In the genomic region with DNA sequence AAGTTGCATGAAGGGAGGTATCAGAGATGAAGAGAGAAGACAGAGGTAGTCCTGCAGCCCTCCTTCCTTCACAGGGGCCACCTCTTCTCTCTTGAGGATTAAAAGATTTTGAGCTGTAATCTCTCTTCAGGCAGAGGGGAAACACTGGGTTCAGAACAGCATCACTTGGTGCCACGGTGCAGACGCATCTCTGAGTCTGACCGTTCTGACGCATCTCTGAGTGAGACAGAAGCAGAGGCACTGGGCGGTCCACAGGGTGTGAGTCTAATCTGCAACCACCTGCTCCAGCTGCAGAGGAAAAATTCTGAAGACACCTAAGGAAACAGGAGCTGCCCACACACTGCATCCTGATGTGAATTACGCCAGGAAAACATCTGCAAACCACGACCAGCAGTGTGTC, we compare ENCODE assay signal across 21 cellular contexts. TPM values are rescaled to one million over a fixed set of nuclear protein-coding genes. Genes with fewer than 3 reads are reported as not detected.
DNase-seq lines count a peak whose midpoint lies in the region; FAIRE-seq and TF ChIP-seq lines count a peak whose summit lies in the region.
"Had no signal": no experiment of that assay in that cellular context is flagged by ENCODE, and none has a peak within 500 bp of the region (broad histone marks: within the 10 kb centered on the region; RNA-seq: fewer than 3 reads in every experiment).

No MANE protein-coding gene starts in this region.

- no peaks in the 10 kb centered on the region for H3K27me3 ChIP-seq in bronchial epithelial cell (ENCODE audit: control insufficient read depth, insufficient read depth, low read length)
- H3K27me3 ChIP-seq: BLaER1 had no signal

- peak; percentile 63 for FAIRE-seq in HTR-8/SVneo (lab: Jason Lieb, UNC)
- FAIRE-seq in bronchial epithelial cell (lab: Jason Lieb, UNC), result peak; percentile 40
- FAIRE-seq: A204.1, GM12878, GM19239, H54 had no signal

- peak; percentile 52 for DNase-seq in ELR (ENCODE audit: low read depth)
- no peak for DNase-seq in HTR-8/SVneo (ENCODE audit: insufficient read length, low spot score)
- no peak for DNase-seq in bronchial epithelial cell (ENCODE audit: low read depth)
- DNase-seq in stimulated activated CD4-positive, alpha-beta T cell treated with anti-CD3 and anti-CD28 coated beads, Interleukin-2, amount 100 ng/mL, for 24 hours, result no peak
- no peak for DNase-seq in NCI-H2081 (lab: John Stamatoyannopoulos, UW)
- no peak for DNase-seq in activated gamma-delta T cell treated with Interleukin-2 at 50 U/mL for 16 hours
- DNase-seq: CD4-positive, CD25-positive, alpha-beta regulatory T cell; CD8-positive, alpha-beta T cell; DMS153; DND-41; GDM1; HFFc6 had no signal

- no peaks in the 10 kb centered on the region for H3K36me3 ChIP-seq in bronchial epithelial cell (ENCODE audit: control insufficient read depth, insufficient read depth, low read length)
- H3K36me3 ChIP-seq: BLaER1, HAP-1 had no signal

- TF ChIP-seq CTCF in bronchial epithelial cell (IDR thresholded peaks at IDR 0.05; ENCODE audit: insufficient read depth, low read length, severe bottlenecking), result no peak

- no peak overlapping the region for H3K4me3 ChIP-seq in bronchial epithelial cell (ENCODE audit: low read depth, low read length)
- H3K4me3 ChIP-seq: BLaER1, GM12878, GM23338, HAP-1 had no signal

RNA-seq across cellular contexts. Expression of gene KRT37, which starts 5.3 kb away (rescaled TPM):
- not detected in 2 replicates for total RNA-seq in bronchial epithelial cell
- total RNA-seq: B cell; Caco-2; CD4-positive, CD25-positive, alpha-beta regulatory T cell; CD8-positive, alpha-beta T cell; GM12878; GM23338; HFFc6 had no signal

RNA-seq across cellular contexts. Expression of gene KRT38, which starts 11.1 kb away (rescaled TPM):
- total RNA-seq in bronchial epithelial cell, result not detected in 2 replicates
- total RNA-seq: B cell; Caco-2; CD4-positive, CD25-positive, alpha-beta regulatory T cell; CD8-positive, alpha-beta T cell; GM12878; GM23338 had no signal

RNA-seq across cellular contexts. Expression of gene KRT31, which starts 32.3 kb away (rescaled TPM):
- 0.26 TPM in 1 of 2 replicates, not detected in the other for total RNA-seq in bronchial epithelial cell
- total RNA-seq: B cell; Caco-2; CD4-positive, CD25-positive, alpha-beta regulatory T cell; CD8-positive, alpha-beta T cell; GM12878; GM23338 had no signal

RNA-seq across cellular contexts. Expression of gene KRT32, which starts 37.5 kb away (rescaled TPM):
- total RNA-seq in bronchial epithelial cell, result 0.13 TPM in 1 of 2 replicates, not detected in the other
- total RNA-seq: B cell; Caco-2; CD4-positive, CD25-positive, alpha-beta regulatory T cell; CD8-positive, alpha-beta T cell; GM12878; GM23338 had no signal

RNA-seq across cellular contexts. Expression of gene KRT34, which starts 47.6 kb away (rescaled TPM):
- 0.26 and 0.53 TPM in 2 replicates for total RNA-seq in bronchial epithelial cell
- total RNA-seq: B cell; Caco-2; CD4-positive, CD25-positive, alpha-beta regulatory T cell; CD8-positive, alpha-beta T cell; GM12878; GM23338 had no signal
